Comparison of ENCODE assay signal across 35 cellular contexts in the genomic region with DNA sequence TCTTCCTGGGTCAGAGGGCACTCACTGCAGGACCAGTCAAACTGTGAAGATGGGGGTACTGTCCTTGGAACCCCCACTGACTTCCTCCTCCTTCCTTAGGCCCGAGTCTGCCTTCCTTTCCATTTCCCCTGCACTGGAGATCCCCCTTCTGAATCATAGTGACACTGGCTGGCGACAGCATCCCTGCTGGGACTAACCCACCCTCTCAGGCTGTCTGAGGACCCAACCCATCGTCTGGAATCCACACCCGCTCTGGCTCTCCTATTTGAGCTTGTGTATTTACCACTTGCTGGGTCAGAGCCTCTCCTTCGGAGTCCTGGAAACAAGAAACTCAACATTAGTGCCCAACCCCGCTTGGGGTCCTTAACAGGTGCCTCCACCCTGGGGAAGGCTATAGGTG. TPM values are rescaled to one million over a fixed set of nuclear protein-coding genes. Genes with fewer than 3 reads are reported as not detected.
"Had no signal": no experiment of that assay in that cellular context is flagged by ENCODE, and none has a peak within 500 bp of the region (broad histone marks: within the 10 kb centered on the region; RNA-seq: fewer than 3 reads in every experiment).

No MANE protein-coding gene starts in this region.

- H3K27me3 Mint-ChIP-seq: activated naive CD4-positive, alpha-beta T cell treated with anti-CD3 and anti-CD28 coated beads, Interleukin-2, amount 50 U/mL, for 24 hours had no signal

- H3K36me3 ChIP-seq: ascending aorta, breast epithelium, Peyer's patch had no signal

- ATAC-seq: activated CD4-positive, alpha-beta T cell treated with anti-CD3 and anti-CD28 coated beads for 36 hours; activated CD4-positive, CD25-positive, alpha-beta regulatory T cell treated with anti-CD3 and anti-CD28 coated beads, Interleukin-2, amount 50 U/mL, for 24 hours; activated CD8-positive, alpha-beta memory T cell treated with anti-CD3 and anti-CD28 coated beads, Interleukin-2, amount 10 ng/mL, durations not matched to agents 7 days and 5 days; body of pancreas; PC-3; Right ventricle myocardium inferior had no signal

- H3K4me3 Mint-ChIP-seq: activated CD4-positive, alpha-beta memory T cell treated with anti-CD3 and anti-CD28 coated beads for 36 hours; activated CD4-positive, alpha-beta T cell treated with anti-CD3 and anti-CD28 coated beads for 36 hours; activated CD8-positive, alpha-beta memory T cell treated with anti-CD3 and anti-CD28 coated beads, Interleukin-2, amount 10 ng/mL, durations not matched to agents 7 days and 5 days; activated naive CD4-positive, alpha-beta T cell treated with anti-CD3 and anti-CD28 coated beads, Interleukin-2, amount 50 U/mL, for 24 hours; activated naive CD8-positive, alpha-beta T cell treated with anti-CD3 and anti-CD28 coated beads, Interleukin-2, amount 10 ng/mL, durations not matched to agents 7 days and 5 days had no signal

- H3K27me3 ChIP-seq: ascending aorta, body of pancreas, breast epithelium, Peyer's patch had no signal

- H3K36me3 Mint-ChIP-seq: activated CD4-positive, alpha-beta memory T cell treated with anti-CD3 and anti-CD28 coated beads for 36 hours; activated CD8-positive, alpha-beta memory T cell treated with anti-CD3 and anti-CD28 coated beads, Interleukin-2, amount 10 ng/mL, durations not matched to agents 7 days and 5 days; activated naive CD4-positive, alpha-beta T cell treated with anti-CD3 and anti-CD28 coated beads, Interleukin-2, amount 50 U/mL, for 24 hours; activated naive CD8-positive, alpha-beta T cell treated with anti-CD3 and anti-CD28 coated beads, Interleukin-2, amount 10 ng/mL, durations not matched to agents 7 days and 5 days had no signal

- H3K4me3 ChIP-seq: ascending aorta, body of pancreas, breast epithelium, Peyer's patch had no signal

- H3K9me3 ChIP-seq: ascending aorta, body of pancreas, breast epithelium, Peyer's patch had no signal

- H3K27ac ChIP-seq: ascending aorta, body of pancreas, breast epithelium, Peyer's patch, RWPE1 had no signal

- DNase-seq: activated CD4-positive, alpha-beta memory T cell treated with anti-CD3 and anti-CD28 coated beads for 36 hours; activated CD4-positive, alpha-beta T cell treated with anti-CD3 and anti-CD28 coated beads for 36 hours; activated CD4-positive, alpha-beta T cell treated with anti-CD3 and anti-CD28 coated beads, Interleukin-2, amount 50 U/mL, for 1 hour; activated CD8-positive, alpha-beta memory T cell treated with anti-CD3 and anti-CD28 coated beads for 24 hours; activated CD8-positive, alpha-beta memory T cell treated with anti-CD3 and anti-CD28 coated beads, Interleukin-2, amount 10 ng/mL, durations not matched to agents 7 days and 5 days; activated CD8-positive, alpha-beta memory T cell treated with anti-CD3 and anti-CD28 coated beads, Interleukin-2, amount 50 U/mL, for 48 hours; activated gamma-delta T cell; activated naive CD4-positive, alpha-beta T cell treated with Interleukin-2 at 50 U/mL for 16 hours; activated naive CD8-positive, alpha-beta T cell treated with anti-CD3 and anti-CD28 coated beads, Interleukin-2, amount 10 ng/mL, durations not matched to agents 7 days and 5 days; amygdala; body of pancreas; Karpas-422; KBM-7; NCI-H1048; NCI-H1105 treated with DMSO at 0.1 percent for 48 hours; NCI-H1436; NCI-H1694; NCI-H2029; NCI-H345; NCI-H524 treated with DMSO at 0.1 percent for 48 hours; PC-3; Peyer's patch; SIG-M5; SW 1271; T-helper 1 cell had no signal

- H3K9me3 Mint-ChIP-seq: activated CD4-positive, alpha-beta memory T cell treated with anti-CD3 and anti-CD28 coated beads for 36 hours; activated naive CD4-positive, alpha-beta T cell treated with anti-CD3 and anti-CD28 coated beads, Interleukin-2, amount 50 U/mL, for 24 hours; activated naive CD8-positive, alpha-beta T cell treated with anti-CD3 and anti-CD28 coated beads, Interleukin-2, amount 10 ng/mL, durations not matched to agents 7 days and 5 days; activated T-helper 2 cell treated with anti-CD3 and anti-CD28 coated beads, Interferon-gamma antibody, Interleukin-2, Interleukin-4, amounts not matched to agents 10 μg/mL and 5 μg/mL and 100 μg/mL, durations not matched to agents 14 hours and 24 hours and 36 hours had no signal

- H3K27ac Mint-ChIP-seq: activated CD4-positive, alpha-beta memory T cell treated with anti-CD3 and anti-CD28 coated beads for 36 hours; activated CD4-positive, alpha-beta T cell treated with anti-CD3 and anti-CD28 coated beads for 36 hours; activated CD8-positive, alpha-beta memory T cell treated with anti-CD3 and anti-CD28 coated beads, Interleukin-2, amount 10 ng/mL, durations not matched to agents 7 days and 5 days; activated naive CD4-positive, alpha-beta T cell treated with anti-CD3 and anti-CD28 coated beads, Interleukin-2, amount 50 U/mL, for 24 hours; activated naive CD8-positive, alpha-beta T cell treated with anti-CD3 and anti-CD28 coated beads, Interleukin-2, amount 10 ng/mL, durations not matched to agents 7 days and 5 days; activated T-helper 2 cell treated with anti-CD3 and anti-CD28 coated beads, Interferon-gamma antibody, Interleukin-2, Interleukin-4, amounts not matched to agents 10 μg/mL and 5 μg/mL and 100 μg/mL, durations not matched to agents 14 hours and 24 hours and 36 hours had no signal

- H3K4me1 ChIP-seq: ascending aorta, body of pancreas, breast epithelium, Peyer's patch had no signal

- H3K4me1 Mint-ChIP-seq: activated CD4-positive, alpha-beta T cell treated with anti-CD3 and anti-CD28 coated beads for 36 hours; activated CD8-positive, alpha-beta memory T cell treated with anti-CD3 and anti-CD28 coated beads, Interleukin-2, amount 10 ng/mL, durations not matched to agents 7 days and 5 days; activated naive CD4-positive, alpha-beta T cell treated with anti-CD3 and anti-CD28 coated beads, Interleukin-2, amount 50 U/mL, for 24 hours; activated naive CD8-positive, alpha-beta T cell treated with anti-CD3 and anti-CD28 coated beads, Interleukin-2, amount 10 ng/mL, durations not matched to agents 7 days and 5 days had no signal

RNA-seq across cellular contexts. Expression of a gene that starts 21.2 kb away (rescaled TPM):
- total RNA-seq: activated CD4-positive, alpha-beta memory T cell treated with anti-CD3 and anti-CD28 coated beads for 36 hours; activated CD4-positive, alpha-beta T cell treated with anti-CD3 and anti-CD28 coated beads for 36 hours; activated CD8-positive, alpha-beta memory T cell treated with anti-CD3 and anti-CD28 coated beads, Interleukin-2, amount 10 ng/mL, durations not matched to agents 7 days and 5 days; activated naive CD8-positive, alpha-beta T cell treated with anti-CD3 and anti-CD28 coated beads, Interleukin-2, amount 10 ng/mL, durations not matched to agents 7 days and 5 days; activated T-helper 2 cell treated with anti-CD3 and anti-CD28 coated beads, Interferon-gamma antibody, Interleukin-2, Interleukin-4, amounts not matched to agents 10 μg/mL and 5 μg/mL and 100 μg/mL, durations not matched to agents 14 hours and 24 hours and 36 hours; ascending aorta; body of pancreas; Peyer's patch; SK-MEL-5; T-helper 2 cell treated with Interferon-gamma antibody and Interleukin-4, amounts not matched to agents 100 ng/mL and 5 ng/mL, for 36 hours had no signal

RNA-seq across cellular contexts. Expression of a gene that starts 58.6 kb away (rescaled TPM):
- total RNA-seq: MCF 10A had no signal
